16 cellular contexts compared by ENCODE assay signal in the genomic region with DNA sequence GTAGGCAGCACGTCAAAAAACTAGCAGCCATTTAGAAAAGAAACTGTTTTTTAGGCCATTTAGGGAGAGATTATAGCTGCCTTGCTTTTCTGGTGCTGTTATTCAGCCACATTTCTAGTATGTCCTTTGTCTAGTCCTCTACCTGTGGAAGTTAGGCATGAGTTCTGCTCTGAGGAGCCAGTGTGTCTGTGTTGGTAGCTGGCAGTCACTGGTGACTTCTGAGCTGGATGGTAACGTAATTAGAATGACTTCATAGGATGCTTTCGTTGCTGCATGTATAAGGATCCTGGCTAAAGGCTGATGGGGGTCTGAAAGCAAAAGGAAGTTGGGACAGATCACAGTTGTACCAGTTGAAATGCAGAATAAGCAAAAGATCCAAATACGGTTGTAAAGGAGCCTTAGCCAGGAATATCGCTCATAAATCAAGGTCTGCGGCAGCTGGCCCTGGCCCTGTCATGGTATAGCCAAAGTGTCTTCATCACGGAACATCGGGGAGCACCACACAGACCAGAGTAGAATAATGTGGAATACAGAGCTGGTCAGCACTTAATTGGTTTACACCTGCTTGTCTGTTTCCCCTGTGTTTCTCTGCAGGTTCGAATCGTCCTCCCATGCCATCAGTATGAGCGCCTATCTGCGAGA.
"Had no signal": no experiment of that assay in that cellular context is flagged by ENCODE, and none has a peak within 500 bp of the region (broad histone marks: within the 10 kb centered on the region; RNA-seq: fewer than 3 reads in every experiment).

No MANE protein-coding gene starts in this region.

- H3K27me3 ChIP-seq: adrenal gland, esophagus squamous epithelium, left lung, tibial artery, uterus had no signal

- H3K4me1 ChIP-seq: adrenal gland, esophagus squamous epithelium, left lung, tibial artery, uterus had no signal

- H3K27me3 Mint-ChIP-seq: activated CD4-positive, alpha-beta memory T cell treated with anti-CD3 and anti-CD28 coated beads, Interleukin-2, amount 10 ng/mL, durations not matched to agents 7 days and 5 days; activated CD4-positive, alpha-beta T cell treated with anti-CD3 and anti-CD28 coated beads for 36 hours; activated naive CD4-positive, alpha-beta T cell treated with anti-CD3 and anti-CD28 coated beads, Interleukin-2, amount 50 U/mL, for 24 hours; naive B cell; stimulated activated naive B cell treated with anti-CD40 and anti-IgM and Interleukin-4, amounts not matched to agents 10 μg/mL and 1 μg/mL and 100 μg/mL, for 72 hours had no signal

- H3K4me3 Mint-ChIP-seq: activated CD4-positive, alpha-beta memory T cell treated with anti-CD3 and anti-CD28 coated beads, Interleukin-2, amount 10 ng/mL, durations not matched to agents 7 days and 5 days; activated CD4-positive, alpha-beta T cell treated with anti-CD3 and anti-CD28 coated beads for 36 hours; activated naive CD4-positive, alpha-beta T cell treated with anti-CD3 and anti-CD28 coated beads, Interleukin-2, amount 50 U/mL, for 24 hours; activated T-cell treated with anti-CD3 and anti-CD28 coated beads, Interleukin-2, amount 50 U/mL, for 4 hours; naive B cell; stimulated activated naive B cell treated with anti-CD40 and anti-IgM and Interleukin-4, amounts not matched to agents 10 μg/mL and 1 μg/mL and 100 μg/mL, for 72 hours had no signal

- DNase-seq: activated CD4-positive, alpha-beta memory T cell treated with anti-CD3 and anti-CD28 coated beads, Interleukin-2, amount 10 ng/mL, durations not matched to agents 7 days and 5 days; activated CD4-positive, alpha-beta T cell treated with anti-CD3 and anti-CD28 coated beads for 36 hours; activated effector memory CD4-positive, alpha-beta T cell treated with anti-CD3 and anti-CD28 coated beads, Interleukin-2, amount 50 U/mL, for 16 hours; activated T-cell treated with anti-CD3 and anti-CD28 coated beads, Interleukin-2, amount 50 U/mL, for 4 hours; adrenal gland; esophagus squamous epithelium; hippocampal formation; kidney; left lung; naive B cell; posterior cingulate gyrus; stimulated activated naive B cell treated with anti-CD40 and anti-IgM and Interleukin-4, amounts not matched to agents 10 μg/mL and 1 μg/mL and 100 μg/mL, for 72 hours; tibial artery; uterus had no signal

- H3K9me3 Mint-ChIP-seq: activated CD4-positive, alpha-beta memory T cell treated with anti-CD3 and anti-CD28 coated beads, Interleukin-2, amount 10 ng/mL, durations not matched to agents 7 days and 5 days; activated naive CD4-positive, alpha-beta T cell treated with anti-CD3 and anti-CD28 coated beads, Interleukin-2, amount 50 U/mL, for 24 hours; activated T-cell treated with anti-CD3 and anti-CD28 coated beads, Interleukin-2, amount 50 U/mL, for 4 hours; naive B cell; stimulated activated naive B cell treated with anti-CD40 and anti-IgM and Interleukin-4, amounts not matched to agents 10 μg/mL and 1 μg/mL and 100 μg/mL, for 72 hours had no signal

- H3K9me3 ChIP-seq: adrenal gland, esophagus squamous epithelium, left lung, tibial artery, uterus had no signal

- H3K27ac Mint-ChIP-seq: activated CD4-positive, alpha-beta memory T cell treated with anti-CD3 and anti-CD28 coated beads, Interleukin-2, amount 10 ng/mL, durations not matched to agents 7 days and 5 days; activated CD4-positive, alpha-beta T cell treated with anti-CD3 and anti-CD28 coated beads for 36 hours; activated naive CD4-positive, alpha-beta T cell treated with anti-CD3 and anti-CD28 coated beads, Interleukin-2, amount 50 U/mL, for 24 hours; stimulated activated naive B cell treated with anti-CD40 and anti-IgM and Interleukin-4, amounts not matched to agents 10 μg/mL and 1 μg/mL and 100 μg/mL, for 72 hours had no signal

- H3K4me3 ChIP-seq: adrenal gland, cardiac muscle cell, esophagus squamous epithelium, left lung, tibial artery, uterus had no signal

- H3K27ac ChIP-seq: adrenal gland, cardiac muscle cell, esophagus squamous epithelium, left lung, tibial artery, uterus had no signal

- H3K36me3 ChIP-seq: adrenal gland, uterus had no signal

- ATAC-seq: activated CD4-positive, alpha-beta T cell treated with anti-CD3 and anti-CD28 coated beads for 36 hours; activated T-cell treated with anti-CD3 and anti-CD28 coated beads, Interleukin-2, amount 50 U/mL, for 4 hours; stimulated activated naive B cell treated with anti-CD40 and anti-IgM and Interleukin-4, amounts not matched to agents 10 μg/mL and 1 μg/mL and 100 μg/mL, for 72 hours had no signal
